ENCODE assay signal across 1 cellular context in genomic region chr17:7034955-7035590, GRCh38.
TF ChIP-seq lines count a peak whose summit lies in the region.

No MANE protein-coding gene starts in this region.

TF ChIP-seq in H1, 55 proteins besides CTCF, POLR2A, EP300 and RAD21:
- no peak for TF ChIP-seq POLR2AphosphoS5 (IDR thresholded peaks at IDR 0.05; ENCODE audit: low read depth, low read length)
